In the genomic region with DNA sequence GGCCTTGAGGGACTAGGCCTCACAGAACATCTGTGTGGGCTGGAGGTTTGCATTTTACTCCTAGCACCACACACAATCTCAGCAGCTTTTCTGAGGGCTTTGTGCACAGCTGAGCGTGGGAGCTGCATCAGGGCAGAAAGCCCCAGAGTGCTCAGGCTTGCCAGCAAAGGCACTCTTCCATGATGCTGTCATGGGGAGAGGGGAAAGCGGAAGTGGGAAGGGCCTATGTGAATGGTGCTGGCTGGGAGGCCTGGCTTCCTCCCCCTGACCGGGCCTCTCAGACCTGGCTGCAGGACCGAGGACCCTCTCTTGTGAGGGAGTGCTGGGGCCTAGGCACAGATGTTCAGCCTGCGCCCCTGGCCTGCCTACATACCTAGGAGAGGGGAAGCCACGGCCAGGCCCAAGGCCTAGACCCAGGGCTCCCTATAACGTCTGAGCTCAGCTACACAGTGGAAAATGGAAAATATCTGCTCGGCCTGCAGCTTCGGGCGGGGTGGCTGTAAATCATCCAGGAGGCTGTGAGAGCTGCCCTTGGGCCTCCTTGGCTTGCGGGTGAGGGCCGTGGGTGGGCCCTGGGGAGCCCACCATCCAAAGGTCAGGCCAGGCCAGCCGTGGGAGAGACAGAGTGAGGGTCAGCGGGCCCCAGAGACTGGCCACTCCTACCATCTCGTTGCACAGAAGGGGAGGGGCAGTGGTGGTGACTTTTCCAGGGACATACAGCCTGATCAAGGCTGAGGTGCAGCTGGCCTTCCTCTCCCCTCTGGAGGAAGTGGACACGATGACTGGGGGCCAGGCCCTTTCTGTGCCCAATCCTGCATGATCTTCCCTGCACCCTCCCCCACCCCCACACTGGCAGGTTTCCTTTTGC, we compare ENCODE assay signal across 11 cellular contexts. TPM values are rescaled to one million over a fixed set of nuclear protein-coding genes. Genes with fewer than 3 reads are reported as not detected.
DNase-seq lines count a peak whose midpoint lies in the region; ATAC-seq and TF ChIP-seq lines count a peak whose summit lies in the region.
"Had no signal": no experiment of that assay in that cellular context is flagged by ENCODE, and none has a peak within 500 bp of the region (broad histone marks: within the 10 kb centered on the region; RNA-seq: fewer than 3 reads in every experiment).

No MANE protein-coding gene starts in this region.

- H3K9me3 ChIP-seq in uterus (no peaks in the 10 kb centered on the region), mammary epithelial cell (replicated peaks; ENCODE audit: insufficient read depth, low read length) (no peaks in the 10 kb centered on the region)

- H3K9ac ChIP-seq in mammary epithelial cell (ENCODE audit: insufficient read depth, low read length): no peak overlapping the region

- H4K20me1 ChIP-seq in mammary epithelial cell (ENCODE audit: insufficient read depth, low read length): no peaks in the 10 kb centered on the region

- H3K27ac ChIP-seq in uterus: peak overlapping the region; percentile 86 to 91
- H3K27ac ChIP-seq in mammary epithelial cell (ENCODE audit: insufficient read depth, low read depth, low read length): no peak overlapping the region

- H3K4me1 Mint-ChIP-seq in activated naive CD4-positive, alpha-beta T cell treated with anti-CD3 and anti-CD28 coated beads, Interleukin-2, amount 10 ng/mL, durations not matched to agents 7 days and 5 days: no peaks in the 10 kb centered on the region
- H3K4me1 Mint-ChIP-seq: central memory CD8-positive, alpha-beta T cell had no signal

- no peak overlapping the region for H3K4me3 Mint-ChIP-seq in activated naive CD4-positive, alpha-beta T cell treated with anti-CD3 and anti-CD28 coated beads, Interleukin-2, amount 10 ng/mL, durations not matched to agents 7 days and 5 days
- H3K4me3 Mint-ChIP-seq: central memory CD8-positive, alpha-beta T cell had no signal

- BruUV-seq in mammary epithelial cell (replicated peaks; lab: Mats Ljungman, UMichigan): no TSS peak

- H3K27me3 Mint-ChIP-seq in activated naive CD4-positive, alpha-beta T cell treated with anti-CD3 and anti-CD28 coated beads, Interleukin-2, amount 10 ng/mL, durations not matched to agents 7 days and 5 days: peaks cover 13% of the 10 kb centered on the region

- TF ChIP-seq POLR2A in uterus (IDR thresholded peaks at IDR 0.05): no peak

- no peaks in the 10 kb centered on the region for H3K36me3 ChIP-seq in uterus
- H3K36me3 ChIP-seq in mammary epithelial cell (ENCODE audit: insufficient read depth, low read length): no peaks in the 10 kb centered on the region

- H3K4me2 ChIP-seq in mammary epithelial cell (ENCODE audit: insufficient read depth, low read depth, low read length): no peak overlapping the region

- dilution Hi-C loops in mammary epithelial cell (cut with HindIII; ENCODE audit: low sequenced_read_pairs): no loop called here

- in situ Hi-C loops in mammary epithelial cell (cut with MboI; ENCODE audit: low sequenced_read_pairs in 2 of 2): no loop called here

- peak; percentile 94 for ATAC-seq in Right ventricle myocardium superior (ENCODE audit: poor library complexity)

- H3K4me3 ChIP-seq in uterus (no peak overlapping the region), mammary epithelial cell (replicated peaks in 1 of 3; ENCODE audit: insufficient read depth in 1 of 3, low read depth in 2 of 3, low read length in 3 of 3) (no peak overlapping the region)

- H3K27ac Mint-ChIP-seq in activated naive CD4-positive, alpha-beta T cell treated with anti-CD3 and anti-CD28 coated beads, Interleukin-2, amount 10 ng/mL, durations not matched to agents 7 days and 5 days: no peak overlapping the region

- H3K4me1 ChIP-seq in uterus: peaks cover 7 to 14% of the 10 kb centered on the region in 2 donors
- no peaks in the 10 kb centered on the region for H3K4me1 ChIP-seq in mammary epithelial cell (ENCODE audit: insufficient read depth, low read length)

- 68% methylated on average over 6 of the region's 16 CpGs for WGBS in mammary epithelial cell (ENCODE audit: low coverage, missing lambda C conversion rate)

- CTCF ChIA-PET in activated naive CD4-positive, alpha-beta T cell treated with anti-CD3 and anti-CD28 coated beads, Interleukin-2, amount 10 ng/mL, durations not matched to agents 7 days and 5 days (lab: Charles Lee): no interaction called here
- CTCF ChIA-PET in mammary epithelial cell (lab: Charles Lee; ENCODE audit: low non-redundant PET): no interaction called here

- H3K9me3 Mint-ChIP-seq in activated naive CD4-positive, alpha-beta T cell treated with anti-CD3 and anti-CD28 coated beads, Interleukin-2, amount 10 ng/mL, durations not matched to agents 7 days and 5 days: no peaks in the 10 kb centered on the region
- H3K9me3 Mint-ChIP-seq: central memory CD8-positive, alpha-beta T cell had no signal

- H3K27me3 ChIP-seq in uterus (no peaks in the 10 kb centered on the region), mammary epithelial cell (ENCODE audit: insufficient read depth, low read length) (peaks cover 6% of the 10 kb centered on the region)

- no peak overlapping the region for H2AFZ ChIP-seq in mammary epithelial cell (ENCODE audit: low read depth, low read length)

- intact Hi-C loops in Right ventricle myocardium superior (cut with DNase I): no loop called here
- intact Hi-C loops in uterus (cut with DNase I; ENCODE audit: low total_unique reads): no loop called here
- intact Hi-C loops in mammary epithelial cell (cut with micrococcal nuclease): no loop called here

- no peaks in the 10 kb centered on the region for H3K36me3 Mint-ChIP-seq in activated naive CD4-positive, alpha-beta T cell treated with anti-CD3 and anti-CD28 coated beads, Interleukin-2, amount 10 ng/mL, durations not matched to agents 7 days and 5 days

- DNase-seq in activated naive CD4-positive, alpha-beta T cell treated with anti-CD3 and anti-CD28 coated beads, Interleukin-2, amount 10 ng/mL, durations not matched to agents 7 days and 5 days: peak; percentile 17
- no peak for DNase-seq in activated naive CD4-positive, alpha-beta T cell treated with anti-CD3 and anti-CD28 coated beads, Interleukin-2, amount 50 U/mL, for 16 hours
- peak; percentile 71 for DNase-seq in Right ventricle myocardium superior
- DNase-seq in non-pigmented ciliary epithelial cell (ENCODE audit: low read depth): peak; percentile 48
- peak; percentile 89 to 92 for DNase-seq in uterus
- no peak for DNase-seq in stimulated activated naive CD4-positive, alpha-beta T cell (lab: John Stamatoyannopoulos, UW)
- DNase-seq in NCI-H1417 treated with DMSO at 0.1 percent for 48 hours (lab: John Stamatoyannopoulos, UW): no peak
- no peak for DNase-seq in mammary epithelial cell
- DNase-seq: NCI-H2081, T1000 had no signal

- no peak for TF ChIP-seq CTCF in uterus (IDR thresholded peaks at IDR 0.05)
- no peak for TF ChIP-seq CTCF in mammary epithelial cell (conservative IDR thresholded peaks at IDR 0.05 in 1 of 2, IDR thresholded peaks at IDR 0.05 in 1 of 2; ENCODE audit: extremely low read depth in 1 of 2, insufficient read depth in 1 of 2, low read depth in 1 of 2, low read length in 2 of 2)

- H3K79me2 ChIP-seq in mammary epithelial cell (ENCODE audit: insufficient read depth, low read length): no peaks in the 10 kb centered on the region

RNA-seq across cellular contexts. Expression of gene GLI2, which starts 22.7 kb away (rescaled TPM):
- 1.3 TPM for total RNA-seq in Right ventricle myocardium superior
- total RNA-seq in uterus: 10 to 100 TPM in 2 of 4 donors, 1 to 10 TPM in 2; 2.9 to 23.6 (median 12.9) TPM
- total RNA-seq in mammary epithelial cell: under 1 TPM in 1 of 2 donors, not detected in 1; under 0.01 TPM
- polyA plus RNA-seq in mammary epithelial cell: 0.01 TPM
- polyA minus RNA-seq in mammary epithelial cell: not detected

Comparison
In these comparisons a context has a peak if more than half of its experiments do, and no peak if none do; other contexts are left out.
1. DNase-seq: peak in activated naive CD4-positive, alpha-beta T cell treated with anti-CD3 and anti-CD28 coated beads, Interleukin-2, amount 10 ng/mL, durations not matched to agents 7 days and 5 days (single experiment), Right ventricle myocardium superior (single experiment), non-pigmented ciliary epithelial cell (single experiment) and uterus (2 of 2); none in activated naive CD4-positive, alpha-beta T cell treated with anti-CD3 and anti-CD28 coated beads, Interleukin-2, amount 50 U/mL, for 16 hours (single experiment), stimulated activated naive CD4-positive, alpha-beta T cell (0 of 6), NCI-H1417 treated with DMSO at 0.1 percent for 48 hours (single experiment) and mammary epithelial cell (single experiment).